In the genomic region with DNA sequence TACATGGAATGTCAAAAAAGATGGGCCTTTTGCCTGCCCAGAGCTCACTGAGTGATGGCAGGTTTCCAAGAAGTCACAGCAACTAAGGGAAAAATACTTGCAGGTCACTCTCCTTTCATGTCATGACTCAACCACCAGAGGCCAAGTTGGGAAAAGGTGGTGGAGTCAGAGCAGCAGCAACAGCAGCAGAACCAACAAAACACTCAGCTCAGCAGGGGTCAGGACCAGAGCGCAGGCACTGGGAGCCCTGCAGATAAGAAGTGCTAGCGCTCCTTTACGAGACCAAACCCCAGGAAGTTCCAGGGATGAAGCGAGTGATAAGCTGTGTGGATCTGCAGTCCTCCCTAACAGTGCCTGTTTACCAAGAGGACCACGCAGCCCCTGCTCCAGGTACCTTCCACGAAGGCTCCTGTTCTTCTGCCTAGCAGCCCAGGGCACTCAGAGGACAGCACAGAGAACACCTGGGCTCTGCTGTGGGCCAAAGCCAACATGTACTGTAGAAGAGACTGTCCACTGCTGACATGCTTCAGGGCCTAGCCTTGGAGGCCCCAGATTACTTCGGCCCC, we compare ENCODE assay signal across 12 cellular contexts. TPM values are rescaled to one million over a fixed set of nuclear protein-coding genes. Genes with fewer than 3 reads are reported as not detected.
DNase-seq lines count a peak whose midpoint lies in the region; ATAC-seq lines count a peak whose summit lies in the region.
"Had no signal": no experiment of that assay in that cellular context is flagged by ENCODE, and none has a peak within 500 bp of the region (broad histone marks: within the 10 kb centered on the region; RNA-seq: fewer than 3 reads in every experiment).

No MANE protein-coding gene starts in this region.

- H3K9ac ChIP-seq in mesendoderm (ENCODE audit: low read length), result peak overlapping the region; percentile 17

- no peak overlapping the region for H2BK15ac ChIP-seq in mesendoderm (replicated peaks; ENCODE audit: low read depth)

- no peaks in the 10 kb centered on the region for H3K27me3 Mint-ChIP-seq in dendritic cell treated with granulocyte-macrophage colony-stimulating factor and Interleukin-4, amounts not matched to agents 40 ng/mL and 50 ng/mL, for 4 days
- H3K27me3 Mint-ChIP-seq: activated B cell treated with CpG ODN at 0.5 μM for 24 hours had no signal

- no peak overlapping the region for H3K4me3 ChIP-seq in mesendoderm (ENCODE audit: low read length)
- H3K4me3 ChIP-seq: coronary artery had no signal

- WGBS in mesendoderm (ENCODE audit: extremely low coverage, insufficient coverage, low lambda C conversion rate), result no CpG with 5 or more reads among the region's 7 CpGs

- no peak overlapping the region for H2BK120ac ChIP-seq in mesendoderm (ENCODE audit: low read depth, low read length)

- H3K4me2 ChIP-seq in mesendoderm (ENCODE audit: low read length), result no peak overlapping the region

- no peak overlapping the region for H3K4ac ChIP-seq in mesendoderm (ENCODE audit: low read depth, low read length)

- no peak overlapping the region for H4K8ac ChIP-seq in mesendoderm (ENCODE audit: low read depth, low read length)

- H3K4me1 Mint-ChIP-seq in dendritic cell treated with granulocyte-macrophage colony-stimulating factor and Interleukin-4, amounts not matched to agents 40 ng/mL and 50 ng/mL, for 4 days (ENCODE audit: low read depth), result peaks cover 43% of the 10 kb centered on the region

- no peaks in the 10 kb centered on the region for H3K79me2 ChIP-seq in mesendoderm (ENCODE audit: control insufficient read depth, insufficient read depth, low read length)

- peak overlapping the region; percentile 39 for H3K27ac Mint-ChIP-seq in dendritic cell treated with granulocyte-macrophage colony-stimulating factor and Interleukin-4, amounts not matched to agents 40 ng/mL and 50 ng/mL, for 4 days
- H3K27ac Mint-ChIP-seq: activated B cell treated with CpG ODN at 0.5 μM for 24 hours had no signal

- no peaks in the 10 kb centered on the region for H3K9me3 Mint-ChIP-seq in dendritic cell treated with granulocyte-macrophage colony-stimulating factor and Interleukin-4, amounts not matched to agents 40 ng/mL and 50 ng/mL, for 4 days
- H3K9me3 Mint-ChIP-seq: activated B cell treated with CpG ODN at 0.5 μM for 24 hours had no signal

- peak overlapping the region; percentile 60 for H3K27ac ChIP-seq in mesendoderm (ENCODE audit: low read depth, low read length)
- H3K27ac ChIP-seq: coronary artery had no signal

- intact Hi-C loops in dendritic cell treated with granulocyte-macrophage colony-stimulating factor and Interleukin-4, amounts not matched to agents 40 ng/mL and 50 ng/mL, for 4 days (cut with micrococcal nuclease), result no loop called here

- H3K23ac ChIP-seq in mesendoderm (ENCODE audit: low read length), result no peak overlapping the region

- H3K79me1 ChIP-seq in mesendoderm (ENCODE audit: low read length), result no peaks in the 10 kb centered on the region

- no peak overlapping the region for H3K4me3 Mint-ChIP-seq in dendritic cell treated with granulocyte-macrophage colony-stimulating factor and Interleukin-4, amounts not matched to agents 40 ng/mL and 50 ng/mL, for 4 days
- H3K4me3 Mint-ChIP-seq: activated B cell treated with CpG ODN at 0.5 μM for 24 hours had no signal

- peak overlapping the region; percentile 37 for H3K56ac ChIP-seq in mesendoderm (ENCODE audit: low read length)

- no peaks in the 10 kb centered on the region for H3K36me3 ChIP-seq in mesendoderm (ENCODE audit: control insufficient read depth, insufficient read depth, low read length)

- ATAC-seq in GM21576 (IDR thresholded peaks at IDR 0.05; ENCODE audit: unreplicated experiment), result no peak
- no peak for ATAC-seq in GM21723 (IDR thresholded peaks at IDR 0.05; ENCODE audit: unreplicated experiment)

- H3K27me3 ChIP-seq in mesendoderm (ENCODE audit: insufficient read depth, low read length, poor library complexity), result no peaks in the 10 kb centered on the region

- peak overlapping the region; percentile 53 for H2BK5ac ChIP-seq in mesendoderm (ENCODE audit: low read length)

- no peak overlapping the region for H4K5ac ChIP-seq in mesendoderm (ENCODE audit: low read length)

- peak; percentile 3 for DNase-seq in GF-D8 (lab: John Stamatoyannopoulos, UW)
- DNase-seq in NCI-H146 treated with DMSO at 0.1 percent for 48 hours (lab: John Stamatoyannopoulos, UW; ENCODE audit: unreplicated experiment), result peak; percentile 3
- peak; percentile 96 for DNase-seq in mesendoderm
- no peak for DNase-seq in NCI-H1436 treated with DMSO at 0.1 percent for 48 hours (lab: John Stamatoyannopoulos, UW)
- DNase-seq in GM03348 (ENCODE audit: low spot score), result no peak
- DNase-seq: activated B cell treated with CpG ODN at 0.5 μM for 24 hours, midbrain, NCI-H2081 had no signal

- peaks cover 6% of the 10 kb centered on the region for H3K36me3 Mint-ChIP-seq in dendritic cell treated with granulocyte-macrophage colony-stimulating factor and Interleukin-4, amounts not matched to agents 40 ng/mL and 50 ng/mL, for 4 days (ENCODE audit: low read depth)

- peaks cover 3% of the 10 kb centered on the region for H3K4me1 ChIP-seq in mesendoderm (ENCODE audit: control insufficient read depth, low read depth, low read length)

- H3K18ac ChIP-seq in mesendoderm (ENCODE audit: low read length), result no peak overlapping the region

- H2AK5ac ChIP-seq in mesendoderm (ENCODE audit: low read length), result peak overlapping the region; percentile 37

RNA-seq across cellular contexts. Expression of a gene that starts 26.0 kb away (rescaled TPM):
- 14.1 TPM for polyA plus RNA-seq in mesendoderm (2013, experiment 1 of 2)
- polyA plus RNA-seq in mesendoderm (2013, experiment 2 of 2), result 13.8 TPM

Comparison
In these comparisons a context has a peak if more than half of its experiments do, and no peak if none do; other contexts are left out.
1. DNase-seq: peak in GF-D8 (single experiment), NCI-H146 treated with DMSO at 0.1 percent for 48 hours (single experiment) and mesendoderm (single experiment); none in NCI-H1436 treated with DMSO at 0.1 percent for 48 hours (single experiment) and GM03348 (single experiment).